8 cellular contexts compared by ENCODE assay signal in genomic region chr6:86937219-86938079, GRCh38. TPM values are rescaled to one million over a fixed set of nuclear protein-coding genes. Genes with fewer than 3 reads are reported as not detected.
DNase-seq lines count a peak whose midpoint lies in the region; ATAC-seq and TF ChIP-seq lines count a peak whose summit lies in the region.

Gene HTR1E (plus strand): TSS chr6:86937528. CDS start chr6:87015335, 77,807 bp downstream.

- H3K27me3 ChIP-seq in body of pancreas (no peaks in the 10 kb centered on the region), stomach smooth muscle (ENCODE audit: control insufficient read depth in 1 of 2, insufficient read depth in 2 of 2, low read length in 2 of 2) (peaks cover 17 to 20% of the 10 kb centered on the region in 2 donors)

- TF ChIP-seq CTCF in body of pancreas (IDR thresholded peaks at IDR 0.05) = peak; percentile 40 to 75 (median 64)

- no peak for TF ChIP-seq POLR2A in body of pancreas (IDR thresholded peaks at IDR 0.05)

- H3K4me3 ChIP-seq in body of pancreas (peak within 1 kb of the TSS in 1 of 2 donors; percentile 2), stomach smooth muscle (ENCODE audit: low read length in 2 of 2) (peak within 1 kb of the TSS; percentile 52 to 59)

- peak; percentile 11 to 12 for DNase-seq in activated CD4-positive, alpha-beta T cell treated with anti-CD3 and anti-CD28 coated beads, Interleukin-2, amount 50 U/mL, for 48 hours
- DNase-seq in activated CD4-positive, alpha-beta T cell treated with anti-CD3 and anti-CD28 coated beads for 4 hours = no peak
- DNase-seq in NCI-H2171 treated with DMSO at 0.1 percent for 48 hours (lab: John Stamatoyannopoulos, UW) (peak; percentile 72), body of pancreas (peak; percentile 63 to 82 (median 68)), kidney glomerular epithelial cell (lab: John Stamatoyannopoulos, UW) (peak; percentile 16), cortex of kidney (lab: John Stamatoyannopoulos, UW) (no peak)

- peaks cover 8% of the 10 kb centered on the region for H3K4me1 ChIP-seq in body of pancreas
- peaks cover 9% of the 10 kb centered on the region for H3K4me1 ChIP-seq in stomach smooth muscle (ENCODE audit: control insufficient read depth, insufficient read depth, low read length)

- H3K9me3 ChIP-seq in body of pancreas (no peaks in the 10 kb centered on the region), stomach smooth muscle (ENCODE audit: control insufficient read depth in 2 of 2, low read length in 2 of 2) (no peaks in the 10 kb centered on the region)

- no peak within 1 kb of the TSS for H3K9ac ChIP-seq in stomach smooth muscle (ENCODE audit: low read length in 2 of 2)

- peak within 1 kb of the TSS in 1 of 4 donors; percentile 59 for H3K27ac ChIP-seq in body of pancreas
- H3K27ac ChIP-seq in stomach smooth muscle (ENCODE audit: low read length) = no peak within 1 kb of the TSS

- H3K36me3 ChIP-seq in body of pancreas (replicated peaks in 1 of 2; ENCODE audit: insufficient read depth in 1 of 2, low read depth in 2 of 2) (no peaks in the 10 kb centered on the region), stomach smooth muscle (ENCODE audit: control insufficient read depth in 2 of 2, insufficient read depth in 2 of 2, low read length in 2 of 2) (no peaks in the 10 kb centered on the region)

- 1 to 2% methylated on average over 31 to 55 of the region's 55 CpGs for WGBS in body of pancreas, 2 donors

- intact Hi-C loops in body of pancreas (cut with DNase I) = no loop called here

- ATAC-seq in HG02588 (IDR thresholded peaks at IDR 0.05; ENCODE audit: unreplicated experiment) (peak; percentile 63), body of pancreas (peak; percentile 86)

RNA-seq across cellular contexts. Expression of gene HTR1E, which starts in this region (rescaled TPM):
- not detected for total RNA-seq in body of pancreas

Comparison
In these comparisons a context has a peak if more than half of its experiments do, and no peak if none do; other contexts are left out.
1. DNase-seq: peak in activated CD4-positive, alpha-beta T cell treated with anti-CD3 and anti-CD28 coated beads, Interleukin-2, amount 50 U/mL, for 48 hours (2 of 2), NCI-H2171 treated with DMSO at 0.1 percent for 48 hours (single experiment) and kidney glomerular epithelial cell (single experiment); none in activated CD4-positive, alpha-beta T cell treated with anti-CD3 and anti-CD28 coated beads for 4 hours (0 of 2) and cortex of kidney (single experiment).
2. Peak in DNase-seq and ATAC-seq in body of pancreas; RNA of the gene not detected or under 1 TPM.